In genomic region chr9:73091909-73092308, GRCh38 we compare ENCODE assay signal across 26 cellular contexts.
"Had no signal": no experiment of that assay in that cellular context is flagged by ENCODE, and none has a peak within 500 bp of the region (broad histone marks: within the 10 kb centered on the region; RNA-seq: fewer than 3 reads in every experiment).

No MANE protein-coding gene starts in this region.

- ATAC-seq: activated naive CD4-positive, alpha-beta T cell treated with anti-CD3 and anti-CD28 coated beads, Interleukin-2, amount 50 U/mL, for 72 hours; activated T-cell treated with anti-CD3 and anti-CD28 coated beads, Interleukin-2, amount 50 U/mL, for 4 hours; body of pancreas; K562; PC-3 had no signal

- H3K9me3 ChIP-seq: adrenal gland, body of pancreas, breast epithelium, Peyer's patch, SJSA1, SK-N-SH had no signal

- H3K27me3 Mint-ChIP-seq: activated CD4-positive, alpha-beta T cell treated with anti-CD3 and anti-CD28 coated beads, Interleukin-2, amount 10 ng/mL, durations not matched to agents 7 days and 5 days had no signal

- H3K4me1 ChIP-seq: adrenal gland, body of pancreas, breast epithelium, SJSA1 had no signal

- DNase-seq: activated CD4-positive, alpha-beta T cell treated with anti-CD3 and anti-CD28 coated beads, Interleukin-2, amount 10 ng/mL, durations not matched to agents 7 days and 5 days; activated CD4-positive, alpha-beta T cell treated with anti-CD3 and anti-CD28 coated beads, Interleukin-2, amount 50 U/mL, for 48 hours; activated CD8-positive, alpha-beta memory T cell treated with anti-CD3 and anti-CD28 coated beads, Interleukin-2, amount 50 U/mL, for 4 hours; activated gamma-delta T cell treated with Interleukin-2 at 50 U/mL for 16 hours; activated naive CD4-positive, alpha-beta T cell treated with anti-CD3 and anti-CD28 coated beads for 36 hours; activated T-cell treated with anti-CD3 and anti-CD28 coated beads for 4 hours; activated T-cell treated with anti-CD3 and anti-CD28 coated beads, Interleukin-2, amount 50 U/mL, for 4 hours; adrenal gland; body of pancreas; NCI-H187 treated with DMSO at 0.1 percent for 48 hours; NCI-H345; NCI-H524 treated with DMSO at 0.1 percent for 48 hours; NCI-H82; NK-92 treated with Interleukin-12 subunit alpha and Interleukin-12 subunit beta, amount 100 ng/mL, for 24 hours; PC-3; Peyer's patch; RPMI8226; SHP77 treated with DMSO at 0.1 percent for 48 hours; SK-N-SH had no signal

- H3K36me3 ChIP-seq: adrenal gland, breast epithelium, Peyer's patch, SJSA1 had no signal

- H3K9me3 Mint-ChIP-seq: activated CD4-positive, alpha-beta T cell treated with anti-CD3 and anti-CD28 coated beads, Interleukin-2, amount 10 ng/mL, durations not matched to agents 7 days and 5 days; activated naive CD4-positive, alpha-beta T cell treated with anti-CD3 and anti-CD28 coated beads for 36 hours; activated naive CD4-positive, alpha-beta T cell treated with anti-CD3 and anti-CD28 coated beads, Interleukin-2, amount 50 U/mL, for 72 hours; activated T-cell treated with anti-CD3 and anti-CD28 coated beads, Interleukin-2, amount 50 U/mL, for 4 hours; activated T-helper 1 cell treated with anti-CD3 and anti-CD28 coated beads, Interleukin-12 subunit alpha, Interleukin-12 subunit beta, Interleukin-2, Interleukin-4 antibody, amounts not matched to agents 30 ng/mL and 10 ng/mL and 1 ng/mL, durations not matched to agents 14 hours and 24 hours and 36 hours; T-helper 1 cell treated with Interleukin-12 subunit alpha and Interleukin-12 subunit beta and Interleukin-4 antibody, amounts not matched to agents 30 μg/mL and 1 μg/mL, for 36 hours; T-helper 2 cell treated with Interferon-gamma antibody and Interleukin-4, amounts not matched to agents 5 μg/mL and 100 μg/mL, for 36 hours had no signal

- H3K27ac Mint-ChIP-seq: activated CD4-positive, alpha-beta T cell treated with anti-CD3 and anti-CD28 coated beads, Interleukin-2, amount 10 ng/mL, durations not matched to agents 7 days and 5 days; activated naive CD4-positive, alpha-beta T cell treated with anti-CD3 and anti-CD28 coated beads for 36 hours; activated naive CD4-positive, alpha-beta T cell treated with anti-CD3 and anti-CD28 coated beads, Interleukin-2, amount 50 U/mL, for 72 hours; activated T-helper 1 cell treated with anti-CD3 and anti-CD28 coated beads, Interleukin-12 subunit alpha, Interleukin-12 subunit beta, Interleukin-2, Interleukin-4 antibody, amounts not matched to agents 30 ng/mL and 10 ng/mL and 1 ng/mL, durations not matched to agents 14 hours and 24 hours and 36 hours; T-helper 1 cell treated with Interleukin-12 subunit alpha and Interleukin-12 subunit beta and Interleukin-4 antibody, amounts not matched to agents 30 μg/mL and 1 μg/mL, for 36 hours; T-helper 2 cell treated with Interferon-gamma antibody and Interleukin-4, amounts not matched to agents 5 μg/mL and 100 μg/mL, for 36 hours had no signal

- H3K4me3 Mint-ChIP-seq: activated CD4-positive, alpha-beta T cell treated with anti-CD3 and anti-CD28 coated beads, Interleukin-2, amount 10 ng/mL, durations not matched to agents 7 days and 5 days; activated naive CD4-positive, alpha-beta T cell treated with anti-CD3 and anti-CD28 coated beads for 36 hours; activated T-cell treated with anti-CD3 and anti-CD28 coated beads, Interleukin-2, amount 50 U/mL, for 4 hours; activated T-helper 1 cell treated with anti-CD3 and anti-CD28 coated beads, Interleukin-12 subunit alpha, Interleukin-12 subunit beta, Interleukin-2, Interleukin-4 antibody, amounts not matched to agents 30 ng/mL and 10 ng/mL and 1 ng/mL, durations not matched to agents 14 hours and 24 hours and 36 hours; T-helper 1 cell treated with Interleukin-12 subunit alpha and Interleukin-12 subunit beta and Interleukin-4 antibody, amounts not matched to agents 30 μg/mL and 1 μg/mL, for 36 hours; T-helper 2 cell treated with Interferon-gamma antibody and Interleukin-4, amounts not matched to agents 5 μg/mL and 100 μg/mL, for 36 hours had no signal

- H3K27me3 ChIP-seq: adrenal gland, body of pancreas, breast epithelium, Peyer's patch, SJSA1 had no signal

- H3K4me3 ChIP-seq: adrenal gland, body of pancreas, breast epithelium, K562, Peyer's patch, SJSA1 had no signal

- H3K27ac ChIP-seq: adrenal gland, body of pancreas, breast epithelium, Peyer's patch, SJSA1 had no signal

- H3K36me3 Mint-ChIP-seq: activated naive CD4-positive, alpha-beta T cell treated with anti-CD3 and anti-CD28 coated beads, Interleukin-2, amount 50 U/mL, for 72 hours had no signal
